ENCODE assay signal across 9 cellular contexts in genomic region chr10:49114718-49115014, GRCh38. TPM values are rescaled to one million over a fixed set of nuclear protein-coding genes. Genes with fewer than 3 reads are reported as not detected.
A peak's percentile ranks its signal among the peaks of the same experiment; 100 is the strongest.
DNase-seq lines count a peak whose midpoint lies in the region; TF ChIP-seq lines count a peak whose summit lies in the region.
"Had no signal": no experiment of that assay in that cellular context is flagged by ENCODE, and none has a peak within 500 bp of the region (broad histone marks: within the 10 kb centered on the region; RNA-seq: fewer than 3 reads in every experiment).

No MANE protein-coding gene starts in this region.

- 0 to 7% (median 5%) methylated on average over 9 of the region's 9 CpGs for WGBS in ovary, 3 donors

- TF ChIP-seq POLR2A in ovary (IDR thresholded peaks at IDR 0.05), result no peak

- DNase-seq in AG09309 (ENCODE audit: low read depth) (no peak), glutamatergic neuron (no peak), ovary (no peak), activated gamma-delta T cell (lab: John Stamatoyannopoulos, UW) (no peak), NCI-H187 treated with DMSO at 0.1 percent for 48 hours (lab: John Stamatoyannopoulos, UW) (no peak), OCI-M1 (lab: John Stamatoyannopoulos, UW) (no peak), T1000 (lab: John Stamatoyannopoulos, UW) (no peak)
- DNase-seq: DMS 273 treated with DMSO at 0.1 percent for 48 hours had no signal

- TF ChIP-seq CTCF in AG09309 (IDR thresholded peaks at IDR 0.05; ENCODE audit: control insufficient read depth, insufficient read depth, low read depth, low read length, missing control alignments) (no peak), WI38 (IDR thresholded peaks at IDR 0.05; ENCODE audit: low read depth, low read length) (no peak), glutamatergic neuron (IDR thresholded peaks at IDR 0.05; ENCODE audit: partially characterized antibody, unreplicated experiment) (no peak), ovary (IDR thresholded peaks at IDR 0.05) (no peak)

- H3K36me3 ChIP-seq in ovary, result no peaks in the 10 kb centered on the region

- H3K36me3 Mint-ChIP-seq in glutamatergic neuron (ENCODE audit: unreplicated experiment), result no peaks in the 10 kb centered on the region

- H3K4me3 ChIP-seq in AG09309 (ENCODE audit: control insufficient read depth, low read depth, low read length), result peak overlapping the region; percentile 66
- peak overlapping the region; percentile 71 for H3K4me3 ChIP-seq in WI38 (ENCODE audit: low read depth, low read length)
- peak overlapping the region; percentile 66 for H3K4me3 ChIP-seq in ovary

- intact Hi-C loops in ovary (cut with DNase I), result loop anchor here in 2 of 4 donors (5.0 to 10.0 kb wide), 2 partner anchors 32 to 100 kb away; no protein-coding TSS in a partner anchor

- no peak for TF ChIP-seq EP300 in ovary (IDR thresholded peaks at IDR 0.05)

- peaks cover 22% of the 10 kb centered on the region for H3K4me1 Mint-ChIP-seq in glutamatergic neuron (ENCODE audit: low read depth, unreplicated experiment)

- H3K27me3 ChIP-seq in ovary, result no peaks in the 10 kb centered on the region

- peak overlapping the region; percentile 89 to 90 for H3K27ac ChIP-seq in ovary

- H3K4me3 Mint-ChIP-seq in glutamatergic neuron (ENCODE audit: unreplicated experiment), result peak overlapping the region; percentile 86

- peaks cover 6% of the 10 kb centered on the region for H3K27me3 Mint-ChIP-seq in glutamatergic neuron (ENCODE audit: unreplicated experiment)

- H3K27ac Mint-ChIP-seq in glutamatergic neuron (ENCODE audit: unreplicated experiment), result no peak overlapping the region

- H3K9me3 Mint-ChIP-seq in glutamatergic neuron (ENCODE audit: unreplicated experiment), result no peaks in the 10 kb centered on the region

- H3K9me3 ChIP-seq in ovary, result no peaks in the 10 kb centered on the region

- H3K4me1 ChIP-seq in ovary (ENCODE audit: insufficient read depth), result peaks cover 32% of the 10 kb centered on the region

RNA-seq across cellular contexts. Expression of gene VSTM4, which starts 0.7 kb away (rescaled TPM):
- total RNA-seq in glutamatergic neuron (ENCODE audit: unreplicated experiment) (2.0 TPM), ovary (10 to 100 TPM; 17.3 to 68.9 (median 42.9) TPM)
- polyA plus RNA-seq in ovary, result 10 to 100 TPM; 28.3 to 57.1 TPM

RNA-seq across cellular contexts. Expression of gene FAM170B, which starts 19.2 kb away (rescaled TPM):
- not detected for total RNA-seq in glutamatergic neuron (ENCODE audit: unreplicated experiment)
- not detected for total RNA-seq in ovary
- not detected for polyA plus RNA-seq in ovary
